8 cellular contexts compared by ENCODE assay signal in genomic region chr14:95098984-95099599, GRCh38. TPM values are rescaled to one million over a fixed set of nuclear protein-coding genes. Genes with fewer than 3 reads are reported as not detected.
A peak's percentile ranks its signal among the peaks of the same experiment; 100 is the strongest.
DNase-seq lines count a peak whose midpoint lies in the region; ATAC-seq and FAIRE-seq lines count a peak whose summit lies in the region.

No MANE protein-coding gene starts in this region.

- intact Hi-C loops in posterior cingulate gyrus (cut with DNase I), result loop anchor here (5.0 kb wide), 1 partner anchor 412 kb away; no protein-coding TSS in a partner anchor

- ATAC-seq in GM18870 (IDR thresholded peaks at IDR 0.05; ENCODE audit: unreplicated experiment) (no peak), HG03175 (IDR thresholded peaks at IDR 0.05; ENCODE audit: unreplicated experiment) (no peak)

- peak; percentile 77 for DNase-seq in AG20443 (ENCODE audit: low spot score)
- no peak for DNase-seq in GM18507 (ENCODE audit: extremely low spot score, insufficient read length, low read depth)
- peak; percentile 63 to 82 for DNase-seq in NCI-H524 (lab: John Stamatoyannopoulos, UW)
- DNase-seq in activated T-cell treated with anti-CD3 and anti-CD28 coated beads, Interleukin-2, amount 50 U/mL, for 1 hour, result peak; percentile 22
- peak; percentile 22 for DNase-seq in glomerular endothelial cell (ENCODE audit: extremely low read depth, low read depth, low spot score)
- DNase-seq in posterior cingulate gyrus, result peak in 9 of 10 donors; percentile 36 to 95 (median 60)

- peak; percentile 71 for FAIRE-seq in GM18507 (lab: Jason Lieb, UNC)

RNA-seq across cellular contexts. Expression of gene DICER1, which starts 58.2 kb away (rescaled TPM):
- total RNA-seq in glomerular endothelial cell, result 22.8 and 46.7 TPM in 2 replicates
